ENCODE assay signal across 8 cellular contexts in the genomic region with DNA sequence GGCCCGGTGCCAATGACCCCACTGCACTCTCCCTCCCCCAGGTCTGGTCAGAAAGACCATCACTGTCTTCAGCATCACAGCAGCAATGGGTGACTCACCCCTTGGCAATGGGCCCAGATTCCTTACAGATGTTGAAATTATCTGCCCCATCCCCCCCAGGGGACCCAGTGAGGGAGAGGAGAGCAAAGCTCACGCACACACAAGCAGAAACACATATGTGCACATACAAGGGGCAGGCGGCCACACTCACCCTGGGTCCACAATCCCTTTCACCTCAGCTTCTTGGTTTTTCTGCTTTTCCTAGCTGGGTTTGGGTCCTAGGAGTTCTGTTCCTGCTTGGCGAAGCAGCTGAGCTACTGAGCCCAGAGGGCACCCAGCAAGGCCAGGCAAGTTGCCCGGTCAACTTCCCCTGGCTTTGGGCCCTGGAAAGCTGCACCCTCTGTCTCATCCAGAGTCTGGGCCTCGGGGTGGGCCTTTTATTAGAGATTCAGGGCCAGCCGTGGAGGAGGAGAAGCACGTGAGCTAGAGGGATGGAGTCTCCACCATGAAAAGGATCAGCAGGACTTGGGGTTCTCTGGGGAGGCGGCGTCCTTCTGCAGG.
DNase-seq lines count a peak whose midpoint lies in the region; ATAC-seq lines count a peak whose summit lies in the region.

No MANE protein-coding gene starts in this region.

- no peaks in the 10 kb centered on the region for H3K27me3 ChIP-seq in NT2/D1 (ENCODE audit: insufficient read depth, insufficient read length)

- ATAC-seq in GM19328 (IDR thresholded peaks at IDR 0.05; ENCODE audit: unreplicated experiment): no peak

- peak; percentile 17 for DNase-seq in activated gamma-delta T cell treated with Interleukin-2 at 50 U/mL for 16 hours
- no peak for DNase-seq in activated gamma-delta T cell (lab: John Stamatoyannopoulos, UW)
- DNase-seq in NT2/D1 (ENCODE audit: low read depth, low spot score): peak; percentile 55
- peak; percentile 25 to 95 (median 85) for DNase-seq in caudate nucleus (lab: John Stamatoyannopoulos, UW)
- peak; percentile 77 for DNase-seq in left kidney (ENCODE audit: low read depth, low spot score)
- DNase-seq in stimulated activated CD8-positive, alpha-beta memory T cell treated with anti-CD3 and anti-CD28 coated beads, Interleukin-12 subunit alpha, Interleukin-12 subunit beta, amount 100 ng/mL, for 1 hour (ENCODE audit: low read depth): peak; percentile 12
- DNase-seq in effector CD8-positive, alpha-beta T cell (lab: John Stamatoyannopoulos, UW): no peak

- H3K36me3 ChIP-seq in NT2/D1 (ENCODE audit: insufficient read depth, insufficient read length, low read length): no peaks in the 10 kb centered on the region

- H3K9ac ChIP-seq in NT2/D1 (ENCODE audit: insufficient read length, low read depth): no peak overlapping the region

- no peak overlapping the region for H3K4me3 ChIP-seq in NT2/D1 (ENCODE audit: insufficient read length, low read depth)

- H3K27ac ChIP-seq in caudate nucleus (ENCODE audit: low read depth, low read length): peak overlapping the region; percentile 84

- peaks cover 49% of the 10 kb centered on the region for H3K4me1 ChIP-seq in NT2/D1 (ENCODE audit: insufficient read depth, insufficient read length)

- H3K9me3 ChIP-seq in NT2/D1 (ENCODE audit: insufficient read depth, low read length): no peaks in the 10 kb centered on the region

Comparison
In these comparisons a context has a peak if more than half of its experiments do, and no peak if none do; other contexts are left out.
1. DNase-seq: peak in activated gamma-delta T cell treated with Interleukin-2 at 50 U/mL for 16 hours (single experiment), NT2/D1 (single experiment), caudate nucleus (61 of 61), left kidney (single experiment) and stimulated activated CD8-positive, alpha-beta memory T cell treated with anti-CD3 and anti-CD28 coated beads, Interleukin-12 subunit alpha, Interleukin-12 subunit beta, amount 100 ng/mL, for 1 hour (single experiment); none in activated gamma-delta T cell (single experiment) and effector CD8-positive, alpha-beta T cell (single experiment).